In genomic region chr5:113489299-113489698, GRCh38 we compare ENCODE assay signal across 7 cellular contexts. TPM values are rescaled to one million over a fixed set of nuclear protein-coding genes. Genes with fewer than 3 reads are reported as not detected.
DNase-seq lines count a peak whose midpoint lies in the region; ATAC-seq and TF ChIP-seq lines count a peak whose summit lies in the region.

No MANE protein-coding gene starts in this region.

- DNase-seq in GM13976 (ENCODE audit: low spot score) (peak; percentile 37), SIG-M5 (lab: John Stamatoyannopoulos, UW) (peak; percentile 94), epidermal melanocyte (ENCODE audit: insufficient read length, low spot score) (peak; percentile 82), psoas muscle (peak; percentile 29 to 53), left lobe of liver (ENCODE audit: low spot score) (no peak), sigmoid colon (no peak)

- H3K36me3 ChIP-seq in psoas muscle (ENCODE audit: insufficient read depth in 1 of 2, low read depth in 1 of 2) (no peaks in the 10 kb centered on the region), sigmoid colon (no peaks in the 10 kb centered on the region)

- intact Hi-C loops in psoas muscle (cut with DNase I) (loop anchor here in 1 of 2 donors (2.0 kb wide), 1 partner anchor 28 kb away; no protein-coding TSS in a partner anchor), sigmoid colon (cut with DNase I) (loop anchor here (10.0 kb wide), 1 partner anchor 194 kb away; no protein-coding TSS in a partner anchor)

- TF ChIP-seq CTCF in GM13976 (IDR thresholded peaks at IDR 0.05; ENCODE audit: borderline replicate concordance, control extremely low read depth, extremely low read depth, insufficient read depth, missing control alignments) (no peak), psoas muscle (IDR thresholded peaks at IDR 0.05) (no peak), sigmoid colon (IDR thresholded peaks at IDR 0.05) (no peak)

- in situ Hi-C loops in GM13976 (cut with MboI; ENCODE audit: low sequenced_read_pairs, unreplicated experiment), result no loop called here

- H3K4me3 ChIP-seq in psoas muscle (no peak overlapping the region), sigmoid colon (no peak overlapping the region)

- TF ChIP-seq EP300 in sigmoid colon (IDR thresholded peaks at IDR 0.05), result no peak

- WGBS in psoas muscle, 3 donors, result 23 to 40% (median 25%) methylated on average over 3 of the region's 3 CpGs
- 18 to 27% methylated on average over 3 of the region's 3 CpGs for WGBS in sigmoid colon, 2 donors

- peak; percentile 69 for ATAC-seq in HG02798 (IDR thresholded peaks at IDR 0.05; ENCODE audit: poor library complexity, unreplicated experiment)
- peak; percentile 79 to 92 (median 89) for ATAC-seq in psoas muscle
- no peak for ATAC-seq in left lobe of liver

- H3K4me1 ChIP-seq in psoas muscle, result peaks cover 5% of the 10 kb centered on the region
- H3K4me1 ChIP-seq in sigmoid colon, result peaks cover 0 to 22% (median 10%) of the 10 kb centered on the region in 4 donors

- H3K9me3 ChIP-seq in psoas muscle (no peaks in the 10 kb centered on the region), sigmoid colon (peaks cover 0 to 11% (median 3%) of the 10 kb centered on the region in 4 donors)

- H3K27me3 ChIP-seq in psoas muscle (ENCODE audit: insufficient read depth in 3 of 3, low read length in 2 of 3) (peaks cover 0 to 60% (median 10%) of the 10 kb centered on the region in 3 donors), sigmoid colon (no peaks in the 10 kb centered on the region)

- TF ChIP-seq POLR2A in sigmoid colon (IDR thresholded peaks at IDR 0.05), result no peak

- H3K27ac ChIP-seq in psoas muscle (no peak overlapping the region), sigmoid colon (peak overlapping the region in 2 of 4 donors; percentile 46 to 65)

RNA-seq across cellular contexts. Expression of gene MCC, which starts 1.0 kb away (rescaled TPM):
- total RNA-seq in psoas muscle (10 to 100 TPM in 2 of 4 donors, 1 to 10 TPM in 2; 4.4 to 13.8 (median 9.4) TPM), left lobe of liver (36.3 TPM), sigmoid colon (10 to 100 TPM in 3 of 4 donors, 1 to 10 TPM in 1; 9.1 to 14.0 (median 12.2) TPM)
- polyA plus RNA-seq in psoas muscle (1 to 10 TPM; 1.4 to 3.2 (median 2.8) TPM), sigmoid colon (1 to 10 TPM in 2 of 3 donors, under 1 TPM in 1; 0.69 to 2.6 (median 1.2) TPM)

RNA-seq across cellular contexts. Expression of gene YTHDC2, which starts 24.2 kb away (rescaled TPM):
- total RNA-seq in psoas muscle, result 10 to 100 TPM; 11.0 to 19.1 (median 16.2) TPM
- polyA plus RNA-seq in psoas muscle, result 1 to 10 TPM; 3.9 to 6.5 (median 4.4) TPM
- 12.5 TPM for total RNA-seq in left lobe of liver
- total RNA-seq in sigmoid colon, result 10 to 100 TPM; 15.6 to 21.9 (median 21.7) TPM
- polyA plus RNA-seq in sigmoid colon, result 1 to 10 TPM; 4.9 to 9.8 (median 5.4) TPM

RNA-seq across cellular contexts. Expression of gene TSSK1B, which starts 54.5 kb away (rescaled TPM):
- total RNA-seq in psoas muscle, result not detected
- not detected for polyA plus RNA-seq in psoas muscle
- total RNA-seq in left lobe of liver, result not detected
- total RNA-seq in sigmoid colon, result not detected
- polyA plus RNA-seq in sigmoid colon, result not detected

Comparison
In these comparisons a context has a peak if more than half of its experiments do, and no peak if none do; other contexts are left out.
1. DNase-seq: peak in GM13976 (single experiment), SIG-M5 (single experiment), epidermal melanocyte (single experiment) and psoas muscle (2 of 2); none in left lobe of liver (single experiment) and sigmoid colon (single experiment).